Comparison of ENCODE assay signal across 18 cellular contexts in genomic region chr5:1027631-1028441, GRCh38. TPM values are rescaled to one million over a fixed set of nuclear protein-coding genes. Genes with fewer than 3 reads are reported as not detected.
DNase-seq lines count a peak whose midpoint lies in the region; ATAC-seq and TF ChIP-seq lines count a peak whose summit lies in the region.
"Had no signal": no experiment of that assay in that cellular context is flagged by ENCODE, and none has a peak within 500 bp of the region (broad histone marks: within the 10 kb centered on the region; RNA-seq: fewer than 3 reads in every experiment).

No MANE protein-coding gene starts in this region.

- 85 to 90% (median 89%) methylated on average over 36 to 40 of the region's 40 CpGs for WGBS in heart left ventricle, 4 donors
- 94% methylated on average over 39 of the region's 40 CpGs for WGBS in mesenchymal stem cell

- H3K23ac ChIP-seq in mesenchymal stem cell (ENCODE audit: low read length in 2 of 2): no peak overlapping the region

- no peak overlapping the region for H2AFZ ChIP-seq in mesenchymal stem cell (ENCODE audit: low read depth, low read length)

- intact Hi-C loops in heart left ventricle (cut with DNase I): no loop called here
- intact Hi-C loops in upper lobe of right lung (cut with DNase I): no loop called here

- H2AK5ac ChIP-seq in mesenchymal stem cell (ENCODE audit: low read length, severe bottlenecking): no peak overlapping the region

- no peak overlapping the region for H2BK15ac ChIP-seq in mesenchymal stem cell (ENCODE audit: low read depth, poor library complexity, severe bottlenecking)

- no peak overlapping the region for H3K4me2 ChIP-seq in mesenchymal stem cell (ENCODE audit: low read length, poor library complexity, severe bottlenecking)

- H3K4me3 ChIP-seq in heart left ventricle (no peak overlapping the region), mesenchymal stem cell (ENCODE audit: insufficient read depth in 1 of 2, low read depth in 1 of 2, low read length in 2 of 2) (peak overlapping the region in 1 of 2 experiments; percentile 27), upper lobe of right lung (no peak overlapping the region)
- H3K4me3 ChIP-seq: K562, SK-N-MC had no signal

- no peak overlapping the region for H2BK12ac ChIP-seq in mesenchymal stem cell (ENCODE audit: low read length in 2 of 2)

- H3K36me3 ChIP-seq in heart left ventricle (no peaks in the 10 kb centered on the region), mesenchymal stem cell (ENCODE audit: control insufficient read depth in 1 of 2, insufficient read depth in 2 of 2, low read depth in 1 of 2, low read length in 2 of 2) (no peaks in the 10 kb centered on the region), upper lobe of right lung (no peaks in the 10 kb centered on the region)

- H3K4me1 ChIP-seq in heart left ventricle: no peaks in the 10 kb centered on the region
- no peaks in the 10 kb centered on the region for H3K4me1 ChIP-seq in mesenchymal stem cell (ENCODE audit: control insufficient read depth, insufficient read depth, low read depth, low read length)
- H3K4me1 ChIP-seq in upper lobe of right lung: no peaks in the 10 kb centered on the region

- no peak overlapping the region for H3K18ac ChIP-seq in mesenchymal stem cell (ENCODE audit: low read depth in 1 of 2, low read length in 2 of 2)

- no peak overlapping the region for H4K8ac ChIP-seq in mesenchymal stem cell (ENCODE audit: low read length)

- no peak overlapping the region for H3K14ac ChIP-seq in mesenchymal stem cell (ENCODE audit: low read length in 2 of 2)

- peak overlapping the region; percentile 15 for H4K91ac ChIP-seq in mesenchymal stem cell (ENCODE audit: low read length)

- DNase-seq in activated CD4-positive, CD25-positive, alpha-beta regulatory T cell treated with anti-CD3 and anti-CD28 coated beads, Interleukin-2, amount 50 U/mL, for 72 hours: peak; percentile 12
- DNase-seq in heart left ventricle (peak in 3 of 5 donors; percentile 18 to 54 (median 20)), mesenchymal stem cell (no peak), upper lobe of right lung (no peak)
- DNase-seq: COR-L47, NCI-H1092 treated with DMSO at 0.1 percent for 48 hours, NCI-H187, NCI-H446, PC-3 had no signal

- H3K27me3 ChIP-seq in heart left ventricle (peaks cover 0 to 9% (median 0%) of the 10 kb centered on the region in 9 donors), mesenchymal stem cell (ENCODE audit: control insufficient read depth in 1 of 2, insufficient read depth in 1 of 2, low read length in 2 of 2) (peaks cover 20 to 44% of the 10 kb centered on the region in 2 experiments), upper lobe of right lung (no peaks in the 10 kb centered on the region)

- TF ChIP-seq CTCF in heart left ventricle (IDR thresholded peaks at IDR 0.05) (no peak), upper lobe of right lung (IDR thresholded peaks at IDR 0.05) (no peak)

- no peak overlapping the region for H3K4ac ChIP-seq in mesenchymal stem cell (ENCODE audit: low read depth in 1 of 2, low read length in 2 of 2)

- H3K27ac ChIP-seq in heart left ventricle (no peak overlapping the region), mesenchymal stem cell (ENCODE audit: low read length, poor library complexity, severe bottlenecking) (no peak overlapping the region), upper lobe of right lung (no peak overlapping the region)
- H3K27ac ChIP-seq: C4-2B, HL-60, SK-N-MC had no signal

- no peak for TF ChIP-seq POLR2A in heart left ventricle (IDR thresholded peaks at IDR 0.05)

- no peak overlapping the region for H3K9ac ChIP-seq in mesenchymal stem cell (ENCODE audit: low read length)

- no peak overlapping the region for H2BK120ac ChIP-seq in mesenchymal stem cell (ENCODE audit: low read depth, low read length)

- ATAC-seq in activated CD4-positive, CD25-positive, alpha-beta regulatory T cell treated with anti-CD3 and anti-CD28 coated beads, Interleukin-2, amount 50 U/mL, for 24 hours: no peak
- ATAC-seq in heart left ventricle (no peak), upper lobe of right lung (peak; percentile 11), HG03521 (IDR thresholded peaks at IDR 0.05; ENCODE audit: unreplicated experiment) (no peak), HG02642 (IDR thresholded peaks at IDR 0.05; ENCODE audit: poor library complexity, unreplicated experiment) (no peak), GM19397 (IDR thresholded peaks at IDR 0.05; ENCODE audit: unreplicated experiment) (no peak)
- ATAC-seq: HCT116, PC-3 had no signal

- H2BK5ac ChIP-seq in mesenchymal stem cell (ENCODE audit: low read depth, low read length, poor library complexity, severe bottlenecking): no peak overlapping the region

- no peaks in the 10 kb centered on the region for H3K79me1 ChIP-seq in mesenchymal stem cell (replicated peaks; ENCODE audit: low read length, poor library complexity, severe bottlenecking)

- H3K9me3 ChIP-seq in heart left ventricle (no peaks in the 10 kb centered on the region), mesenchymal stem cell (ENCODE audit: control insufficient read depth, low read length) (no peaks in the 10 kb centered on the region), upper lobe of right lung (no peaks in the 10 kb centered on the region)

RNA-seq across cellular contexts. Expression of gene NKD2, which starts 19.2 kb away (rescaled TPM):
- 1 to 10 TPM in 6 of 9 donors, under 1 TPM in 3; 0.56 to 3.9 (median 1.6) TPM for total RNA-seq in heart left ventricle
- polyA plus RNA-seq in heart left ventricle: 1 to 10 TPM; 2.6 to 6.6 TPM
- polyA plus RNA-seq in mesenchymal stem cell (2013, experiment 1 of 2): 6.5 TPM
- 6.2 TPM for polyA plus RNA-seq in mesenchymal stem cell (2013, experiment 2 of 2)
- total RNA-seq in upper lobe of right lung: 64.4 TPM

Comparison
In these comparisons a context has a peak if more than half of its experiments do, and no peak if none do; other contexts are left out.
1. DNase-seq: peak in activated CD4-positive, CD25-positive, alpha-beta regulatory T cell treated with anti-CD3 and anti-CD28 coated beads, Interleukin-2, amount 50 U/mL, for 72 hours (single experiment) and heart left ventricle (3 of 5); none in mesenchymal stem cell (single experiment) and upper lobe of right lung (single experiment).
2. RNA of gene NKD2, which starts 19.2 kb away (total RNA-seq): 64.4 TPM in upper lobe of right lung (single experiment); 0.56 to 3.9 TPM in heart left ventricle; every median in the first group is over 10 times any median in the second.